Comparison of ENCODE assay signal across 3 cellular contexts in the genomic region with DNA sequence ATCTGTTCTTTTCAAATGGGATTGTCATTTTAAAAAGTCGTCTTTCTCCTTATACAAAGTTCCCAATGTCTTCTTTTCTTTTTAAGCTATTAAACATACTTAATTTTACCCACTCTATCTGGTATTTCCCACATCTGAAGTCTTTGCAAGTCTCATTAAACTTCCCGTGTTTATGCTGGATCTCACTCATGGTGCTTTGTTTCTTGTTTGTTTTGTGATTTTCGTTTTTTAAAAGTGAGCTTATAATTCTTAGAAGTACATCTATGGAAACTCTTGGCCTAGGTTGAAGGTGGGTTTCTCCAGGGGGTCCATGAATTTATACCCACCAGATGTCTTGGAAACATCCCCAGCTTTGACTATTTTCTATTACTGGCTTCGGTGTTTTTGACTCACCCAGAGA.
TF ChIP-seq lines count a peak whose summit lies in the region.

No MANE protein-coding gene starts in this region.

TF ChIP-seq in K562, 482 proteins besides CTCF, POLR2A, EP300 and RAD21:
- TF ChIP-seq BHLHE40 (IDR thresholded peaks at IDR 0.05; ENCODE audit: low read length) (no peak), ZNF41 (CRISPR knock-in tag; conservative IDR thresholded peaks at IDR 0.05) (peak; percentile 93), PHF20 (IDR thresholded peaks at IDR 0.05; ENCODE audit: partially characterized antibody) (no peak)

TF ChIP-seq in H1, 55 proteins besides CTCF, POLR2A, EP300 and RAD21:
- TF ChIP-seq NRF1 (IDR thresholded peaks at IDR 0.05; ENCODE audit: low read depth, low read length) (no peak), TAF1 (IDR thresholded peaks at IDR 0.05; ENCODE audit: low read depth, low read length) (no peak), SRF (IDR thresholded peaks at IDR 0.05; ENCODE audit: low read depth, low read length) (no peak), RFX5 (IDR thresholded peaks at IDR 0.05; ENCODE audit: borderline replicate concordance, low read depth, low read length) (no peak), CTBP2 (IDR thresholded peaks at IDR 0.05; ENCODE audit: borderline replicate concordance, insufficient read depth, insufficient read length, low read length) (no peak), SIX5 (IDR thresholded peaks at IDR 0.05; ENCODE audit: low read depth, low read length) (no peak), SP4 (IDR thresholded peaks at IDR 0.05; ENCODE audit: low read length) (no peak), BRCA1 (IDR thresholded peaks at IDR 0.05; ENCODE audit: low read depth, low read length) (no peak), RXRA (IDR thresholded peaks at IDR 0.05; ENCODE audit: insufficient read depth, low read depth, low read length) (no peak), KDM4A (IDR thresholded peaks at IDR 0.05; ENCODE audit: low read depth, low read length, severe bottlenecking) (no peak)
- TF ChIP-seq, protein P1, sequence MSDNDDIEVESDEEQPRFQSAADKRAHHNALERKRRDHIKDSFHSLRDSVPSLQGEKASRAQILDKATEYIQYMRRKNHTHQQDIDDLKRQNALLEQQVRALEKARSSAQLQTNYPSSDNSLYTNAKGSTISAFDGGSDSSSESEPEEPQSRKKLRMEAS (IDR thresholded peaks at IDR 0.05): no peak
TF ChIP-seq in H1: peak in this region for 0.

TF ChIP-seq in GM23338, 12 proteins besides CTCF, POLR2A, EP300 and RAD21:
- no peak for TF ChIP-seq NANOG (IDR thresholded peaks at IDR 0.05; ENCODE audit: borderline replicate concordance)
- no peak for TF ChIP-seq EZH2 (IDR thresholded peaks at IDR 0.05; ENCODE audit: low read depth, unreplicated experiment)
- TF ChIP-seq JUNB (IDR thresholded peaks at IDR 0.05; ENCODE audit: unreplicated experiment): no peak
